1 cellular context compared by ENCODE assay signal in genomic region chr7:90345548-90346319, GRCh38.
TF ChIP-seq lines count a peak whose summit lies in the region.

No MANE protein-coding gene starts in this region.

TF ChIP-seq in GM23338, 12 proteins besides CTCF, POLR2A, EP300 and RAD21 (continued from another document):
- TF ChIP-seq, protein P1, sequence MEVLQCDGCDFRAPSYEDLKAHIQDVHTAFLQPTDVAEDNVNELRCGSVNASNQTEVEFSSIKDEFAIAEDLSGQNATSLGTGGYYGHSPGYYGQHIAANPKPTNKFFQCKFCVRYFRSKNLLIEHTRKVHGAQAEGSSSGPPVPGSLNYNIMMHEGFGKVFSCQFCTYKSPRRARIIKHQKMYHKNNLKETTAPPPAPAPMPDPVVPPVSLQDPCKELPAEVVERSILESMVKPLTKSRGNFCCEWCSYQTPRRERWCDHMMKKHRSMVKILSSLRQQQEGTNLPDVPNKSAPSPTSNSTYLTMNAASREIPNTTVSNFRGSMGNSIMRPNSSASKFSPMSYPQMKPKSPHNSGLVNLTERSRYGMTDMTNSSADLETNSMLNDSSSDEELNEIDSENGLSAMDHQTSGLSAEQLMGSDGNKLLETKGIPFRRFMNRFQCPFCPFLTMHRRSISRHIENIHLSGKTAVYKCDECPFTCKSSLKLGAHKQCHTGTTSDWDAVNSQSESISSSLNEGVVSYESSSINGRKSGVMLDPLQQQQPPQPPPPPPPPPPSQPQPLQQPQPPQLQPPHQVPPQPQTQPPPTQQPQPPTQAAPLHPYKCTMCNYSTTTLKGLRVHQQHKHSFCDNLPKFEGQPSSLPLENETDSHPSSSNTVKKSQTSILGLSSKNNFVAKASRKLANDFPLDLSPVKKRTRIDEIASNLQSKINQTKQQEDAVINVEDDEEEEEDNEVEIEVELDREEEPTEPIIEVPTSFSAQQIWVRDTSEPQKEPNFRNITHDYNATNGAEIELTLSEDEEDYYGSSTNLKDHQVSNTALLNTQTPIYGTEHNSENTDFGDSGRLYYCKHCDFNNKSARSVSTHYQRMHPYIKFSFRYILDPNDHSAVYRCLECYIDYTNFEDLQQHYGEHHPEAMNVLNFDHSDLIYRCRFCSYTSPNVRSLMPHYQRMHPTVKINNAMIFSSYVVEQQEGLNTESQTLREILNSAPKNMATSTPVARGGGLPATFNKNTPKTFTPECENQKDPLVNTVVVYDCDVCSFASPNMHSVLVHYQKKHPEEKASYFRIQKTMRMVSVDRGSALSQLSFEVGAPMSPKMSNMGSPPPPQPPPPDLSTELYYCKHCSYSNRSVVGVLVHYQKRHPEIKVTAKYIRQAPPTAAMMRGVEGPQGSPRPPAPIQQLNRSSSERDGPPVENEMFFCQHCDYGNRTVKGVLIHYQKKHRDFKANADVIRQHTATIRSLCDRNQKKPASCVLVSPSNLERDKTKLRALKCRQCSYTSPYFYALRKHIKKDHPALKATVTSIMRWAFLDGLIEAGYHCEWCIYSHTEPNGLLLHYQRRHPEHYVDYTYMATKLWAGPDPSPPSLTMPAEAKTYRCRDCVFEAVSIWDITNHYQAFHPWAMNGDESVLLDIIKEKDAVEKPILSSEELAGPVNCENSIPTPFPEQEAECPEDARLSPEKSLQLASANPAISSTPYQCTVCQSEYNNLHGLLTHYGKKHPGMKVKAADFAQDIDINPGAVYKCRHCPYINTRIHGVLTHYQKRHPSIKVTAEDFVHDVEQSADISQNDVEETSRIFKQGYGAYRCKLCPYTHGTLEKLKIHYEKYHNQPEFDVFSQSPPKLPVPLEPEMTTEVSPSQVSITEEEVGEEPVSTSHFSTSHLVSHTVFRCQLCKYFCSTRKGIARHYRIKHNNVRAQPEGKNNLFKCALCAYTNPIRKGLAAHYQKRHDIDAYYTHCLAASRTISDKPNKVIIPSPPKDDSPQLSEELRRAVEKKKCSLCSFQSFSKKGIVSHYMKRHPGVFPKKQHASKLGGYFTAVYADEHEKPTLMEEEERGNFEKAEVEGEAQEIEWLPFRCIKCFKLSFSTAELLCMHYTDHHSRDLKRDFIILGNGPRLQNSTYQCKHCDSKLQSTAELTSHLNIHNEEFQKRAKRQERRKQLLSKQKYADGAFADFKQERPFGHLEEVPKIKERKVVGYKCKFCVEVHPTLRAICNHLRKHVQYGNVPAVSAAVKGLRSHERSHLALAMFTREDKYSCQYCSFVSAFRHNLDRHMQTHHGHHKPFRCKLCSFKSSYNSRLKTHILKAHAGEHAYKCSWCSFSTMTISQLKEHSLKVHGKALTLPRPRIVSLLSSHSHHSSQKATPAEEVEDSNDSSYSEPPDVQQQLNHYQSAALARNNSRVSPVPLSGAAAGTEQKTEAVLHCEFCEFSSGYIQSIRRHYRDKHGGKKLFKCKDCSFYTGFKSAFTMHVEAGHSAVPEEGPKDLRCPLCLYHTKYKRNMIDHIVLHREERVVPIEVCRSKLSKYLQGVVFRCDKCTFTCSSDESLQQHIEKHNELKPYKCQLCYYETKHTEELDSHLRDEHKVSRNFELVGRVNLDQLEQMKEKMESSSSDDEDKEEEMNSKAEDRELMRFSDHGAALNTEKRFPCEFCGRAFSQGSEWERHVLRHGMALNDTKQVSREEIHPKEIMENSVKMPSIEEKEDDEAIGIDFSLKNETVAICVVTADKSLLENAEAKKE (CRISPR knock-in tag; IDR thresholded peaks at IDR 0.05): no peak
- TF ChIP-seq ZNF114 (CRISPR knock-in tag; IDR thresholded peaks at IDR 0.05) (no peak), JUNB (IDR thresholded peaks at IDR 0.05; ENCODE audit: unreplicated experiment) (no peak), POLR2AphosphoS5 (IDR thresholded peaks at IDR 0.05; ENCODE audit: low read depth) (no peak)
